Comparison of ENCODE assay signal across 10 cellular contexts in genomic region chr16:11078812-11079459, GRCh38.
DNase-seq lines count a peak whose midpoint lies in the region; ATAC-seq and TF ChIP-seq lines count a peak whose summit lies in the region.
"Had no signal": no experiment of that assay in that cellular context is flagged by ENCODE, and none has a peak within 500 bp of the region (broad histone marks: within the 10 kb centered on the region; RNA-seq: fewer than 3 reads in every experiment).

No MANE protein-coding gene starts in this region.

- peak overlapping the region; percentile 76 for H3K27ac Mint-ChIP-seq in activated CD4-positive, alpha-beta T cell treated with anti-CD3 and anti-CD28 coated beads, Interleukin-2, amount 10 ng/mL, durations not matched to agents 7 days and 5 days
- peak overlapping the region; percentile 63 for H3K27ac Mint-ChIP-seq in type B pancreatic cell

- no peaks in the 10 kb centered on the region for H3K36me3 ChIP-seq in brain microvascular endothelial cell (replicated peaks)
- H3K36me3 ChIP-seq in lower lobe of right lung, result no peaks in the 10 kb centered on the region
- H3K36me3 ChIP-seq: cardiac muscle cell had no signal

- H3K4me1 Mint-ChIP-seq in activated CD4-positive, alpha-beta T cell treated with anti-CD3 and anti-CD28 coated beads, Interleukin-2, amount 10 ng/mL, durations not matched to agents 7 days and 5 days, result peaks cover 93% of the 10 kb centered on the region
- H3K4me1 Mint-ChIP-seq in type B pancreatic cell (ENCODE audit: unreplicated experiment), result peaks cover 61% of the 10 kb centered on the region

- H3K4me3 ChIP-seq in brain microvascular endothelial cell (ENCODE audit: low read depth, low read length) (no peak overlapping the region), lower lobe of right lung (no peak overlapping the region)
- H3K4me3 ChIP-seq: BLaER1, cardiac muscle cell had no signal

- H3K36me3 Mint-ChIP-seq in activated CD4-positive, alpha-beta T cell treated with anti-CD3 and anti-CD28 coated beads, Interleukin-2, amount 10 ng/mL, durations not matched to agents 7 days and 5 days (ENCODE audit: low read depth), result peaks cover 46% of the 10 kb centered on the region
- H3K36me3 Mint-ChIP-seq in type B pancreatic cell, result peaks cover 10% of the 10 kb centered on the region

- DNase-seq in activated CD4-positive, alpha-beta T cell treated with anti-CD3 and anti-CD28 coated beads, Interleukin-2, amount 10 ng/mL, durations not matched to agents 7 days and 5 days, result no peak
- DNase-seq in activated CD4-positive, alpha-beta T cell treated with anti-CD3 and anti-CD28 coated beads, Interleukin-2, amount 50 U/mL, for 48 hours, result no peak
- peak; percentile 75 for DNase-seq in brain microvascular endothelial cell
- DNase-seq in lower lobe of right lung, result no peak
- DNase-seq in type B pancreatic cell (ENCODE audit: extremely low spot score, unreplicated experiment), result no peak
- no peak for DNase-seq in UCSD-AML1 (lab: John Stamatoyannopoulos, UW; ENCODE audit: unreplicated experiment)

- TF ChIP-seq CTCF in brain microvascular endothelial cell (IDR thresholded peaks at IDR 0.05; ENCODE audit: low read depth, low read length, missing control alignments) (no peak), lower lobe of right lung (IDR thresholded peaks at IDR 0.05) (no peak), type B pancreatic cell (conservative IDR thresholded peaks at IDR 0.05) (no peak)

- CTCF ChIA-PET in activated CD4-positive, alpha-beta T cell treated with anti-CD3 and anti-CD28 coated beads, Interleukin-2, amount 10 ng/mL, durations not matched to agents 7 days and 5 days (lab: Charles Lee), result interaction anchor here (0.8 to 1.8 kb wide), 6 partner anchors 9 to 84 kb away, joined by 3 to 5 read pairs (median 4); no protein-coding TSS in a partner anchor

- POLR2A ChIA-PET in activated CD4-positive, alpha-beta T cell treated with anti-CD3 and anti-CD28 coated beads, Interleukin-2, amount 10 ng/mL, durations not matched to agents 7 days and 5 days (lab: Charles Lee), result no interaction called here

- peaks cover 20% of the 10 kb centered on the region for H3K4me1 ChIP-seq in lower lobe of right lung

- intact Hi-C loops in lower lobe of right lung (cut with DNase I), result no loop called here

- H3K27me3 ChIP-seq in brain microvascular endothelial cell (replicated peaks), result no peaks in the 10 kb centered on the region
- H3K27me3 ChIP-seq in lower lobe of right lung (ENCODE audit: low read depth), result no peaks in the 10 kb centered on the region
- H3K27me3 ChIP-seq: BLaER1, cardiac muscle cell had no signal

- ATAC-seq in lower lobe of right lung (no peak), GM18858 (IDR thresholded peaks at IDR 0.05; ENCODE audit: unreplicated experiment) (no peak), HG03108 (IDR thresholded peaks at IDR 0.05; ENCODE audit: unreplicated experiment) (no peak)

- in situ Hi-C loops in brain microvascular endothelial cell (cut with HindIII; ENCODE audit: low pct_ligation_motif_present, low sequenced_read_pairs), result no loop called here

- no peak overlapping the region for H3K4me3 Mint-ChIP-seq in activated CD4-positive, alpha-beta T cell treated with anti-CD3 and anti-CD28 coated beads, Interleukin-2, amount 10 ng/mL, durations not matched to agents 7 days and 5 days
- peak overlapping the region; percentile 35 for H3K4me3 Mint-ChIP-seq in type B pancreatic cell

- no peaks in the 10 kb centered on the region for H3K27me3 Mint-ChIP-seq in activated CD4-positive, alpha-beta T cell treated with anti-CD3 and anti-CD28 coated beads, Interleukin-2, amount 10 ng/mL, durations not matched to agents 7 days and 5 days
- H3K27me3 Mint-ChIP-seq in type B pancreatic cell, result no peaks in the 10 kb centered on the region

- H3K9me3 Mint-ChIP-seq in activated CD4-positive, alpha-beta T cell treated with anti-CD3 and anti-CD28 coated beads, Interleukin-2, amount 10 ng/mL, durations not matched to agents 7 days and 5 days, result no peaks in the 10 kb centered on the region
- no peaks in the 10 kb centered on the region for H3K9me3 Mint-ChIP-seq in type B pancreatic cell

- peak overlapping the region; percentile 98 for H3K27ac ChIP-seq in brain microvascular endothelial cell
- peak overlapping the region; percentile 18 for H3K27ac ChIP-seq in lower lobe of right lung
- H3K27ac ChIP-seq: cardiac muscle cell had no signal

- no peaks in the 10 kb centered on the region for H3K9me3 ChIP-seq in lower lobe of right lung
- H3K9me3 ChIP-seq: BLaER1 had no signal
